In genomic region chr15:43748376-43748775, GRCh38 we compare ENCODE assay signal across 10 cellular contexts. TPM values are rescaled to one million over a fixed set of nuclear protein-coding genes. Genes with fewer than 3 reads are reported as not detected.
DNase-seq lines count a peak whose midpoint lies in the region; ATAC-seq, FAIRE-seq and TF ChIP-seq lines count a peak whose summit lies in the region.
"Had no signal": no experiment of that assay in that cellular context is flagged by ENCODE, and none has a peak within 500 bp of the region (broad histone marks: within the 10 kb centered on the region; RNA-seq: fewer than 3 reads in every experiment).

No MANE protein-coding gene starts in this region.

- ATAC-seq in heart left ventricle: no peak
- no peak for ATAC-seq in Right ventricle myocardium superior (ENCODE audit: poor library complexity)
- no peak for ATAC-seq in WTC11
- ATAC-seq in GM18909 (IDR thresholded peaks at IDR 0.05; ENCODE audit: poor library complexity, unreplicated experiment): no peak
- ATAC-seq: Right ventricle myocardium inferior had no signal

- CTCF ChIA-PET in WTC11 (lab: Charles Lee): no interaction called here

- peak overlapping the region in 7 of 12 donors; percentile 84 to 100 (median 93) for H3K4me3 ChIP-seq in heart left ventricle
- peak overlapping the region; percentile 73 for H3K4me3 ChIP-seq in fibroblast of villous mesenchyme (ENCODE audit: low read depth, low read length)

- TF ChIP-seq POLR2A in heart left ventricle (IDR thresholded peaks at IDR 0.05): no peak

- H3K9me3 Mint-ChIP-seq in WTC11 (no peaks in the 10 kb centered on the region), type B pancreatic cell (no peaks in the 10 kb centered on the region)

- H3K27me3 ChIP-seq in heart left ventricle: no peaks in the 10 kb centered on the region

- H3K27ac Mint-ChIP-seq in WTC11 (no peak overlapping the region), type B pancreatic cell (peak overlapping the region; percentile 97)

- 57 to 73% (median 65%) methylated on average over 3 of the region's 3 CpGs for WGBS in heart left ventricle, 4 donors

- DNase-seq in heart left ventricle: no peak
- no peak for DNase-seq in Right ventricle myocardium superior
- no peak for DNase-seq in WTC11 (ENCODE audit: low spot score)
- peak; percentile 36 for DNase-seq in fibroblast of villous mesenchyme (ENCODE audit: low read depth)
- DNase-seq in type B pancreatic cell (ENCODE audit: extremely low spot score, unreplicated experiment): no peak
- no peak for DNase-seq in HTR-8/SVneo (ENCODE audit: insufficient read length, low spot score)
- DNase-seq in pons (ENCODE audit: low spot score): no peak
- DNase-seq: retina had no signal

- intact Hi-C loops in heart left ventricle (cut with DNase I): no loop called here
- intact Hi-C loops in Right ventricle myocardium superior (cut with DNase I): no loop called here

- POLR2A ChIA-PET in WTC11 (lab: Charles Lee): no interaction called here

- peaks cover 4 to 66% (median 46%) of the 10 kb centered on the region in 12 donors for H3K4me1 ChIP-seq in heart left ventricle

- H3K4me3 Mint-ChIP-seq in WTC11 (peak overlapping the region; percentile 96), type B pancreatic cell (peak overlapping the region; percentile 98)

- TF ChIP-seq CTCF in heart left ventricle (IDR thresholded peaks at IDR 0.05) (no peak), WTC11 (IDR thresholded peaks at IDR 0.05) (no peak), fibroblast of villous mesenchyme (IDR thresholded peaks at IDR 0.05; ENCODE audit: insufficient read depth, low read depth, low read length) (no peak), type B pancreatic cell (conservative IDR thresholded peaks at IDR 0.05) (no peak)

- H3K36me3 ChIP-seq in heart left ventricle: peaks cover 0 to 27% (median 16%) of the 10 kb centered on the region in 9 donors

- H3K27ac ChIP-seq in heart left ventricle: no peak overlapping the region

- H3K27me3 Mint-ChIP-seq in WTC11 (ENCODE audit: low read depth) (no peaks in the 10 kb centered on the region), type B pancreatic cell (no peaks in the 10 kb centered on the region)

- no peak for FAIRE-seq in HTR-8/SVneo (lab: Jason Lieb, UNC)

- H3K36me3 Mint-ChIP-seq in WTC11 (peaks cover 27% of the 10 kb centered on the region), type B pancreatic cell (peaks cover 23% of the 10 kb centered on the region)

- peaks cover 33% of the 10 kb centered on the region for H3K4me1 Mint-ChIP-seq in WTC11
- peaks cover 20% of the 10 kb centered on the region for H3K4me1 Mint-ChIP-seq in type B pancreatic cell (ENCODE audit: unreplicated experiment)

- H3K9me3 ChIP-seq in heart left ventricle: no peaks in the 10 kb centered on the region

TF ChIP-seq in WTC11, 78 proteins besides CTCF, POLR2A, EP300 and RAD21:
- TF ChIP-seq ZNF416 (CRISPR knock-in tag; IDR thresholded peaks at IDR 0.05) (no peak), SMAD3 (CRISPR knock-in tag; IDR thresholded peaks at IDR 0.05; ENCODE audit: borderline replicate concordance) (no peak), TEAD4 (CRISPR knock-in tag; IDR thresholded peaks at IDR 0.05) (no peak), NFATC4 (CRISPR knock-in tag; IDR thresholded peaks at IDR 0.05) (no peak), GRHL2 (CRISPR knock-in tag; IDR thresholded peaks at IDR 0.05; ENCODE audit: insufficient replicate concordance, severe bottlenecking) (no peak), PRRX2 (CRISPR knock-in tag; IDR thresholded peaks at IDR 0.05) (no peak), NR3C1 (CRISPR knock-in tag; conservative IDR thresholded peaks at IDR 0.05; ENCODE audit: low read depth) (no peak), ZBTB21 (CRISPR knock-in tag; IDR thresholded peaks at IDR 0.05; ENCODE audit: borderline replicate concordance) (no peak), ZNF423 (CRISPR knock-in tag; IDR thresholded peaks at IDR 0.05) (no peak), AR (CRISPR knock-in tag; IDR thresholded peaks at IDR 0.05) (no peak), SOX15 (CRISPR knock-in tag; IDR thresholded peaks at IDR 0.05) (no peak), JUN (CRISPR knock-in tag; IDR thresholded peaks at IDR 0.05) (no peak)
- TF ChIP-seq, protein P1, sequence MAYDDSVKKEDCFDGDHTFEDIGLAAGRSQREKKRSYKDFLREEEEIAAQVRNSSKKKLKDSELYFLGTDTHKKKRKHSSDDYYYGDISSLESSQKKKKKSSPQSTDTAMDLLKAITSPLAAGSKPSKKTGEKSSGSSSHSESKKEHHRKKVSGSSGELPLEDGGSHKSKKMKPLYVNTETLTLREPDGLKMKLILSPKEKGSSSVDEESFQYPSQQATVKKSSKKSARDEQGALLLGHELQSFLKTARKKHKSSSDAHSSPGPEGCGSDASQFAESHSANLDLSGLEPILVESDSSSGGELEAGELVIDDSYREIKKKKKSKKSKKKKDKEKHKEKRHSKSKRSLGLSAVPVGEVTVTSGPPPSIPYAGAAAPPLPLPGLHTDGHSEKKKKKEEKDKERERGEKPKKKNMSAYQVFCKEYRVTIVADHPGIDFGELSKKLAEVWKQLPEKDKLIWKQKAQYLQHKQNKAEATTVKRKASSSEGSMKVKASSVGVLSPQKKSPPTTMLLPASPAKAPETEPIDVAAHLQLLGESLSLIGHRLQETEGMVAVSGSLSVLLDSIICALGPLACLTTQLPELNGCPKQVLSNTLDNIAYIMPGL (CRISPR knock-in tag; IDR thresholded peaks at IDR 0.05): no peak
TF ChIP-seq in WTC11: peak in this region for 0.

RNA-seq across cellular contexts. Expression of gene PDIA3, which starts 2.1 kb away (rescaled TPM):
- total RNA-seq in heart left ventricle (100 to 1,000 TPM in 7 of 9 donors, 10 to 100 TPM in 2; 57.2 to 278 (median 172) TPM), Right ventricle myocardium superior (131 TPM), WTC11 (2021) (604 to 630 TPM (median 614 TPM) in 3 replicates), fibroblast of villous mesenchyme (120 and 185 TPM in 2 replicates), type B pancreatic cell (ENCODE audit: low replicate concordance) (508 and 604 TPM in 2 replicates)
- polyA plus RNA-seq in heart left ventricle: 100 to 1,000 TPM in 1 of 2 donors, 10 to 100 TPM in 1; 95.5 to 242 TPM

RNA-seq across cellular contexts. Expression of gene ELL3, which starts 28.4 kb away (rescaled TPM):
- total RNA-seq in heart left ventricle (1 to 10 TPM in 5 of 9 donors, under 1 TPM in 4; 0.35 to 6.3 (median 1.0) TPM), Right ventricle myocardium superior (1.4 TPM), WTC11 (2021) (8.1 to 9.0 TPM (median 8.8 TPM) in 3 replicates), fibroblast of villous mesenchyme (1.6 and 4.3 TPM in 2 replicates), type B pancreatic cell (ENCODE audit: low replicate concordance) (4.1 and 9.8 TPM in 2 replicates)
- polyA plus RNA-seq in heart left ventricle: 1 to 10 TPM in 1 of 2 donors, under 1 TPM in 1; 0.86 to 1.1 TPM

RNA-seq across cellular contexts. Expression of gene SERF2, which starts 43.7 kb away (rescaled TPM):
- total RNA-seq in heart left ventricle: 1,000 to 10,000 TPM in 3 of 9 donors, 100 to 1,000 TPM in 6; 705 to 1,199 (median 843) TPM
- 1,000 to 10,000 TPM; 1,530 to 4,156 TPM for polyA plus RNA-seq in heart left ventricle
- total RNA-seq in Right ventricle myocardium superior: 1,060 TPM
- total RNA-seq in WTC11 (2021): 694 to 788 TPM (median 775 TPM) in 3 replicates
- 255 and 321 TPM in 2 replicates for total RNA-seq in fibroblast of villous mesenchyme
- total RNA-seq in type B pancreatic cell (ENCODE audit: low replicate concordance): 805 and 910 TPM in 2 replicates

RNA-seq across cellular contexts. Expression of gene SERINC4, which starts 51.6 kb away (rescaled TPM):
- total RNA-seq in heart left ventricle (under 1 TPM in 8 of 9 donors, not detected in 1; 0.14 to 0.37 (median 0.31) TPM), Right ventricle myocardium superior (0.19 TPM), WTC11 (2021) (0.09 to 0.16 TPM in 2 of 3 replicates, not detected in the other), fibroblast of villous mesenchyme (under 0.01 TPM in 1 of 2 replicates, not detected in the other), type B pancreatic cell (ENCODE audit: low replicate concordance) (0.14 and 0.17 TPM in 2 replicates)
- under 1 TPM; 0.25 to 0.42 TPM for polyA plus RNA-seq in heart left ventricle

RNA-seq across cellular contexts. Expression of gene HYPK, which starts 52.0 kb away (rescaled TPM):
- total RNA-seq in heart left ventricle: 10 to 100 TPM; 10.3 to 16.5 (median 13.6) TPM
- 10 to 100 TPM; 42.9 to 56.5 TPM for polyA plus RNA-seq in heart left ventricle
- 9.4 TPM for total RNA-seq in Right ventricle myocardium superior
- total RNA-seq in WTC11 (2021): 17.3 to 22.0 TPM (median 19.9 TPM) in 3 replicates
- 6.4 and 6.9 TPM in 2 replicates for total RNA-seq in fibroblast of villous mesenchyme
- 14.9 and 17.2 TPM in 2 replicates for total RNA-seq in type B pancreatic cell (ENCODE audit: low replicate concordance)
